Comparison of ENCODE assay signal across 10 cellular contexts in the genomic region with DNA sequence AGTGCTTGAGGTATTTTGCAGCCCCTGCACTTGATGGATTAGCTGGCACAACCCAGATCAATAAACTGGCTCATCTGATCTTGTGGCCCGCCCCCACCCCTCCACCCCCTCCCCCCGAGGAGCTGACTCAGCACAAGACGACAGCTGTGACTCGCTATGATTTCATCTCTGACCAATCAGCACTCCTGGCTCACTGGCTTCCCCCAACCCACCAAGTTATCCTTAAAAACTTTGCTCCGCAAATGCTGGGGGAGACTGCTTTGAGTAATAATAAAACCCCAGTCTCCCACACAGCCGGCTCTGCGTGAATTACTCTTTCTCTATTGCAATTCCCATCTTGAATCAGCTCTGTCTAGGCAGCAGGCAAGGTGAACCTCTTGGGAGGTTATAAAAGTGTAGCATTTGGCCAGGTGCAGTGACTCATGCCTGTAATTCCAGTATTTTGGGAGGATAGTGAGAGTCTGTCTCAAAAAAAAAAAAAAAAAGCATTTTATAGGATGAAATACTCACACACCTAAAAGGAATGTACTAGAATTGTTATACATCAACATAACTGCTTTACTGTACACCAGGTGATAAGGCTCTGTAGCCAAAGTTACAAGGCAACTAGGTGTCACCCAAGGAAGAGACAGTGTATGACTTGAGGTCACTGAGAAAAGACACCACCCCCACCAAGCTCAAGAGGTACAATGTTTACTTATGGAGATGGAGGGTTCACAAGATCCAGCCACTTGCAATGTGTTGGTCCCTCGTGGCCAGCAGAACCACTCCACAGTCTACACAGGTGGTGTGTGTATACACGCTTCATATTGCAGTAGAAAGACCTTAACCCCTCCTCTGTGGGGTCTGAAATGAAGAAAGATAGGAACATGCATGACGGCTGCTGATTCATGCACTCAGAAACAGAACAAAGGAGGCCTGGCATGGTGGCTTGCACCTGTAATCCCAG. TPM values are rescaled to one million over a fixed set of nuclear protein-coding genes. Genes with fewer than 3 reads are reported as not detected.
DNase-seq lines count a peak whose midpoint lies in the region; ATAC-seq lines count a peak whose summit lies in the region.
"Had no signal": no experiment of that assay in that cellular context is flagged by ENCODE, and none has a peak within 500 bp of the region (broad histone marks: within the 10 kb centered on the region; RNA-seq: fewer than 3 reads in every experiment).

No MANE protein-coding gene starts in this region.

- no peak for ATAC-seq in HG02885 (IDR thresholded peaks at IDR 0.05; ENCODE audit: poor library complexity, unreplicated experiment)
- ATAC-seq: gastrocnemius medialis had no signal

- peaks cover 36% of the 10 kb centered on the region for H3K36me3 Mint-ChIP-seq in activated T-helper 1 cell treated with anti-CD3 and anti-CD28 coated beads, Interleukin-12 subunit alpha, Interleukin-12 subunit beta, Interleukin-2, Interleukin-4 antibody, amounts not matched to agents 30 ng/mL and 10 ng/mL and 1 ng/mL, durations not matched to agents 14 hours and 24 hours and 36 hours (ENCODE audit: low read depth)

- H3K9me3 Mint-ChIP-seq in activated T-helper 1 cell treated with anti-CD3 and anti-CD28 coated beads, Interleukin-12 subunit alpha, Interleukin-12 subunit beta, Interleukin-2, Interleukin-4 antibody, amounts not matched to agents 30 ng/mL and 10 ng/mL and 1 ng/mL, durations not matched to agents 14 hours and 24 hours and 36 hours: no peaks in the 10 kb centered on the region

- H3K27me3 Mint-ChIP-seq in activated T-helper 1 cell treated with anti-CD3 and anti-CD28 coated beads, Interleukin-12 subunit alpha, Interleukin-12 subunit beta, Interleukin-2, Interleukin-4 antibody, amounts not matched to agents 30 ng/mL and 10 ng/mL and 1 ng/mL, durations not matched to agents 14 hours and 24 hours and 36 hours (ENCODE audit: insufficient read depth): no peaks in the 10 kb centered on the region

- peak overlapping the region; percentile 50 for H3K27ac Mint-ChIP-seq in activated T-helper 1 cell treated with anti-CD3 and anti-CD28 coated beads, Interleukin-12 subunit alpha, Interleukin-12 subunit beta, Interleukin-2, Interleukin-4 antibody, amounts not matched to agents 30 ng/mL and 10 ng/mL and 1 ng/mL, durations not matched to agents 14 hours and 24 hours and 36 hours

- H3K4me3 Mint-ChIP-seq in activated T-helper 1 cell treated with anti-CD3 and anti-CD28 coated beads, Interleukin-12 subunit alpha, Interleukin-12 subunit beta, Interleukin-2, Interleukin-4 antibody, amounts not matched to agents 30 ng/mL and 10 ng/mL and 1 ng/mL, durations not matched to agents 14 hours and 24 hours and 36 hours: no peak overlapping the region

- DNase-seq in activated T-cell treated with anti-CD3 and anti-CD28 coated beads for 24 hours (ENCODE audit: low read depth): peak; percentile 15
- no peak for DNase-seq in activated T-cell treated with anti-CD3 and anti-CD28 coated beads, Interleukin-2, amount 50 U/mL, for 1 hour
- DNase-seq in activated T-helper 1 cell treated with anti-CD3 and anti-CD28 coated beads, Interleukin-12 subunit alpha, Interleukin-12 subunit beta, Interleukin-2, Interleukin-4 antibody, amounts not matched to agents 30 ng/mL and 10 ng/mL and 1 ng/mL, durations not matched to agents 14 hours and 24 hours and 36 hours (ENCODE audit: low spot score): no peak
- peak; percentile 53 for DNase-seq in iris pigment epithelial cell (ENCODE audit: low read depth)
- DNase-seq in stimulated activated CD4-positive, alpha-beta T cell treated with anti-CD3 and anti-CD28 coated beads, TNF-alpha, amount 100 ng/mL, for 24 hours (ENCODE audit: low read depth in 3 of 3): peak; percentile 7 to 32 (median 9)
- DNase-seq in NCI-H446 treated with DMSO at 0.1 percent for 48 hours (lab: John Stamatoyannopoulos, UW): no peak
- DNase-seq in NCI-H446 (lab: John Stamatoyannopoulos, UW): no peak
- DNase-seq: gastrocnemius medialis, Karpas-422 had no signal

- intact Hi-C loops in activated T-helper 1 cell treated with anti-CD3 and anti-CD28 coated beads, Interleukin-12 subunit alpha, Interleukin-12 subunit beta, Interleukin-2, Interleukin-4 antibody, amounts not matched to agents 30 ng/mL and 10 ng/mL and 1 ng/mL, durations not matched to agents 14 hours and 24 hours and 36 hours (cut with micrococcal nuclease): loop anchor here (1.0 kb wide), 1 partner anchor 8 kb away; a partner anchor contains a TSS

- peaks cover 30% of the 10 kb centered on the region for H3K4me1 Mint-ChIP-seq in activated T-helper 1 cell treated with anti-CD3 and anti-CD28 coated beads, Interleukin-12 subunit alpha, Interleukin-12 subunit beta, Interleukin-2, Interleukin-4 antibody, amounts not matched to agents 30 ng/mL and 10 ng/mL and 1 ng/mL, durations not matched to agents 14 hours and 24 hours and 36 hours (ENCODE audit: low read depth)

RNA-seq across cellular contexts. Expression of a gene that starts 8.6 kb away (rescaled TPM):
- 18.7 and 19.3 TPM in 2 replicates for total RNA-seq in activated T-helper 1 cell treated with anti-CD3 and anti-CD28 coated beads, Interleukin-12 subunit alpha, Interleukin-12 subunit beta, Interleukin-2, Interleukin-4 antibody, amounts not matched to agents 30 ng/mL and 10 ng/mL and 1 ng/mL, durations not matched to agents 14 hours and 24 hours and 36 hours

Comparison
In these comparisons a context has a peak if more than half of its experiments do, and no peak if none do; other contexts are left out.
1. DNase-seq: peak in activated T-cell treated with anti-CD3 and anti-CD28 coated beads for 24 hours (single experiment), iris pigment epithelial cell (single experiment) and stimulated activated CD4-positive, alpha-beta T cell treated with anti-CD3 and anti-CD28 coated beads, TNF-alpha, amount 100 ng/mL, for 24 hours (3 of 3); none in activated T-cell treated with anti-CD3 and anti-CD28 coated beads, Interleukin-2, amount 50 U/mL, for 1 hour (single experiment), activated T-helper 1 cell treated with anti-CD3 and anti-CD28 coated beads, Interleukin-12 subunit alpha, Interleukin-12 subunit beta, Interleukin-2, Interleukin-4 antibody, amounts not matched to agents 30 ng/mL and 10 ng/mL and 1 ng/mL, durations not matched to agents 14 hours and 24 hours and 36 hours (single experiment), NCI-H446 treated with DMSO at 0.1 percent for 48 hours (single experiment) and NCI-H446 (0 of 2).